In the genomic region with DNA sequence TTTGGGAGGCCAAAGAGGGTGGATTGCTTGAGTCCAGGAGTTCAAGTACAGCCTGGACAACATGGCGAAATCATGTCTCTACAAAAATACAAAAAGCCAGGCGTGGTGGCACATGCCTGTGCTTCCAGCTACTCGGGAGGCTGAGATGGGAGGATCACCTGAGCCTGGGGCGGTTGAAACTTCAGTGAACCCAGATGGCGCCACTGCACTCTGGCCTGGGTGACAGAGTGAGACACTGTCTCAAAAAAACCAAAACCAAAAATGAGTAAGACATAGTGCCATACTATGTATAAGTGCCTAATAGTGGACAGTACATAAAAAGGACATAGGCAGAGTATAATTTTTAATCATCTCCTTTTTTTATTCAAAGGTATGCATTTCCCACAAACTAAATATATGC, we compare ENCODE assay signal across 10 cellular contexts.
DNase-seq lines count a peak whose midpoint lies in the region; ATAC-seq lines count a peak whose summit lies in the region.
"Had no signal": no experiment of that assay in that cellular context is flagged by ENCODE, and none has a peak within 500 bp of the region (broad histone marks: within the 10 kb centered on the region; RNA-seq: fewer than 3 reads in every experiment).

No MANE protein-coding gene starts in this region.

- H3K4me1 Mint-ChIP-seq in memory B cell, result peaks cover 27% of the 10 kb centered on the region

- peak overlapping the region; percentile 47 for H3K27ac Mint-ChIP-seq in memory B cell

- H3K4me3 Mint-ChIP-seq in memory B cell, result no peak overlapping the region

- peaks cover 20% of the 10 kb centered on the region for H3K36me3 Mint-ChIP-seq in memory B cell

- peak; percentile 69 for DNase-seq in activated effector memory CD4-positive, alpha-beta T cell treated with anti-CD3 and anti-CD28 coated beads, Interleukin-2, amount 50 U/mL, for 16 hours
- DNase-seq in activated effector memory CD4-positive, alpha-beta T cell treated with Interleukin-2 at 50 U/mL for 16 hours, result no peak
- DNase-seq in activated CD4-positive, alpha-beta T cell treated with anti-CD3 and anti-CD28 coated beads for 48 hours, result peak; percentile 35
- no peak for DNase-seq in memory B cell (ENCODE audit: low spot score in 2 of 2)
- DNase-seq in 8988T, result no peak
- DNase-seq: NCI-H1105; pancreas; PC-9; stimulated activated CD4-positive, alpha-beta T cell treated with anti-CD3 and anti-CD28 coated beads, Interleukin-12 subunit alpha, Interleukin-12 subunit beta, amount 100 ng/mL, for 4 hours had no signal

- no peaks in the 10 kb centered on the region for H3K9me3 Mint-ChIP-seq in memory B cell

- ATAC-seq in memory B cell (ENCODE audit: low read depth) (no peak), HG02642 (IDR thresholded peaks at IDR 0.05; ENCODE audit: poor library complexity, unreplicated experiment) (no peak)
- ATAC-seq: pancreas had no signal

- no peaks in the 10 kb centered on the region for H3K27me3 Mint-ChIP-seq in memory B cell

Comparison
In these comparisons a context has a peak if more than half of its experiments do, and no peak if none do; other contexts are left out.
1. DNase-seq: peak in activated effector memory CD4-positive, alpha-beta T cell treated with anti-CD3 and anti-CD28 coated beads, Interleukin-2, amount 50 U/mL, for 16 hours (single experiment) and activated CD4-positive, alpha-beta T cell treated with anti-CD3 and anti-CD28 coated beads for 48 hours (single experiment); none in activated effector memory CD4-positive, alpha-beta T cell treated with Interleukin-2 at 50 U/mL for 16 hours (single experiment), memory B cell (0 of 2) and 8988T (single experiment).